Comparison of ENCODE assay signal across 1 cellular context in genomic region chr17:73211745-73212144, GRCh38.
TF ChIP-seq lines count a peak whose summit lies in the region.

No MANE protein-coding gene starts in this region.

TF ChIP-seq in WTC11, 78 proteins besides CTCF, POLR2A, EP300 and RAD21 (continued from another document):
- no peak for TF ChIP-seq HMGXB4 (CRISPR knock-in tag; IDR thresholded peaks at IDR 0.05)
- TF ChIP-seq NFATC4 (CRISPR knock-in tag; IDR thresholded peaks at IDR 0.05) = no peak
- TF ChIP-seq SP1 (CRISPR knock-in tag; conservative IDR thresholded peaks at IDR 0.05) = no peak
- TF ChIP-seq, protein P1, sequence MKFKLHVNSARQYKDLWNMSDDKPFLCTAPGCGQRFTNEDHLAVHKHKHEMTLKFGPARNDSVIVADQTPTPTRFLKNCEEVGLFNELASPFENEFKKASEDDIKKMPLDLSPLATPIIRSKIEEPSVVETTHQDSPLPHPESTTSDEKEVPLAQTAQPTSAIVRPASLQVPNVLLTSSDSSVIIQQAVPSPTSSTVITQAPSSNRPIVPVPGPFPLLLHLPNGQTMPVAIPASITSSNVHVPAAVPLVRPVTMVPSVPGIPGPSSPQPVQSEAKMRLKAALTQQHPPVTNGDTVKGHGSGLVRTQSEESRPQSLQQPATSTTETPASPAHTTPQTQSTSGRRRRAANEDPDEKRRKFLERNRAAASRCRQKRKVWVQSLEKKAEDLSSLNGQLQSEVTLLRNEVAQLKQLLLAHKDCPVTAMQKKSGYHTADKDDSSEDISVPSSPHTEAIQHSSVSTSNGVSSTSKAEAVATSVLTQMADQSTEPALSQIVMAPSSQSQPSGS (CRISPR knock-in tag; IDR thresholded peaks at IDR 0.05; ENCODE audit: borderline replicate concordance, low read depth) = no peak
- TF ChIP-seq JUN (CRISPR knock-in tag; IDR thresholded peaks at IDR 0.05) = no peak
- TF ChIP-seq FOXK1 (CRISPR knock-in tag; IDR thresholded peaks at IDR 0.05) = no peak
- TF ChIP-seq, protein P2, sequence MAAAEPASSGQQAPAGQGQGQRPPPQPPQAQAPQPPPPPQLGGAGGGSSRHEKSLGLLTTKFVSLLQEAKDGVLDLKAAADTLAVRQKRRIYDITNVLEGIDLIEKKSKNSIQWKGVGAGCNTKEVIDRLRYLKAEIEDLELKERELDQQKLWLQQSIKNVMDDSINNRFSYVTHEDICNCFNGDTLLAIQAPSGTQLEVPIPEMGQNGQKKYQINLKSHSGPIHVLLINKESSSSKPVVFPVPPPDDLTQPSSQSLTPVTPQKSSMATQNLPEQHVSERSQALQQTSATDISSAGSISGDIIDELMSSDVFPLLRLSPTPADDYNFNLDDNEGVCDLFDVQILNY (CRISPR knock-in tag; IDR thresholded peaks at IDR 0.05) = no peak
